In the genomic region with DNA sequence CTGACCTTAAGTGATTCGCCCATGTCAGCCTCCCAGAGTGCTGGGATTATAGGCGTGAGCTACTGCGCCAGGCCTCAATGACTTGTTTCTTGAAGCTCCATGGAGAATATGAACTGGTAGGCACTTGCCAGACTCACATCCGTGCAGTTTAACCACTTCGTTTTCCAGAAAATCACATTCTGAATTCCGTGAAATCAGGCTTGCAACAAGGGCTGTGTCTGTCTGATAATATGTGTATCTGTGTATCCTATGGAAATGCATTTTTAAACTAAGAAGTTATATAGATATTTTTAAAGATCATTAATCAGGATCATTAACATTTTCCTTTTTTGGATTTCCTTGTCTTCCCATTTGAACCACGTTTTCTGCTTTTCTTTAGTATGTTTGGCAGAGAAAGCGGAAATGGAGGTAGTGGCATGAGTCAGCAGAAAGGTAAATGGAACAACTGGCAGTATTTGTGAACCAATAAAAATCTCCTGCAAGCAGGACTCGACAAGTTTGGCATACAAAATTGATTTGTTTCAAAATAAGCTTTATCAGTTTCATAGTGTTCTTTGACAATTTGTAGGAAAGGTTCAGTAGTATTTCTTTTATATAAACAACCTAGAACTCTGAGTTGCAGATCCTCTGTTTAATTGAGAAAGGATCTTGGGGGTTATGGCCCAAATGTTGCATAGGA, we compare ENCODE assay signal across 1 cellular context.
A peak's percentile ranks its signal among the peaks of the same experiment; 100 is the strongest.
TF ChIP-seq lines count a peak whose summit lies in the region.

No MANE protein-coding gene starts in this region.

TF ChIP-seq in HepG2, 621 proteins besides CTCF, POLR2A, EP300 and RAD21 (continued from another document):
- TF ChIP-seq, protein P1, sequence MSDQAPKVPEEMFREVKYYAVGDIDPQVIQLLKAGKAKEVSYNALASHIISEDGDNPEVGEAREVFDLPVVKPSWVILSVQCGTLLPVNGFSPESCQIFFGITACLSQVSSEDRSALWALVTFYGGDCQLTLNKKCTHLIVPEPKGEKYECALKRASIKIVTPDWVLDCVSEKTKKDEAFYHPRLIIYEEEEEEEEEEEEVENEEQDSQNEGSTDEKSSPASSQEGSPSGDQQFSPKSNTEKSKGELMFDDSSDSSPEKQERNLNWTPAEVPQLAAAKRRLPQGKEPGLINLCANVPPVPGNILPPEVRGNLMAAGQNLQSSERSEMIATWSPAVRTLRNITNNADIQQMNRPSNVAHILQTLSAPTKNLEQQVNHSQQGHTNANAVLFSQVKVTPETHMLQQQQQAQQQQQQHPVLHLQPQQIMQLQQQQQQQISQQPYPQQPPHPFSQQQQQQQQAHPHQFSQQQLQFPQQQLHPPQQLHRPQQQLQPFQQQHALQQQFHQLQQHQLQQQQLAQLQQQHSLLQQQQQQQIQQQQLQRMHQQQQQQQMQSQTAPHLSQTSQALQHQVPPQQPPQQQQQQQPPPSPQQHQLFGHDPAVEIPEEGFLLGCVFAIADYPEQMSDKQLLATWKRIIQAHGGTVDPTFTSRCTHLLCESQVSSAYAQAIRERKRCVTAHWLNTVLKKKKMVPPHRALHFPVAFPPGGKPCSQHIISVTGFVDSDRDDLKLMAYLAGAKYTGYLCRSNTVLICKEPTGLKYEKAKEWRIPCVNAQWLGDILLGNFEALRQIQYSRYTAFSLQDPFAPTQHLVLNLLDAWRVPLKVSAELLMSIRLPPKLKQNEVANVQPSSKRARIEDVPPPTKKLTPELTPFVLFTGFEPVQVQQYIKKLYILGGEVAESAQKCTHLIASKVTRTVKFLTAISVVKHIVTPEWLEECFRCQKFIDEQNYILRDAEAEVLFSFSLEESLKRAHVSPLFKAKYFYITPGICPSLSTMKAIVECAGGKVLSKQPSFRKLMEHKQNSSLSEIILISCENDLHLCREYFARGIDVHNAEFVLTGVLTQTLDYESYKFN (CRISPR knock-in tag; conservative IDR thresholded peaks at IDR 0.05), result no peak
- TF ChIP-seq, protein P2, sequence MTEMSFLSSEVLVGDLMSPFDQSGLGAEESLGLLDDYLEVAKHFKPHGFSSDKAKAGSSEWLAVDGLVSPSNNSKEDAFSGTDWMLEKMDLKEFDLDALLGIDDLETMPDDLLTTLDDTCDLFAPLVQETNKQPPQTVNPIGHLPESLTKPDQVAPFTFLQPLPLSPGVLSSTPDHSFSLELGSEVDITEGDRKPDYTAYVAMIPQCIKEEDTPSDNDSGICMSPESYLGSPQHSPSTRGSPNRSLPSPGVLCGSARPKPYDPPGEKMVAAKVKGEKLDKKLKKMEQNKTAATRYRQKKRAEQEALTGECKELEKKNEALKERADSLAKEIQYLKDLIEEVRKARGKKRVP (CRISPR knock-in tag; IDR thresholded peaks at IDR 0.05), result no peak
- TF ChIP-seq, protein P3, sequence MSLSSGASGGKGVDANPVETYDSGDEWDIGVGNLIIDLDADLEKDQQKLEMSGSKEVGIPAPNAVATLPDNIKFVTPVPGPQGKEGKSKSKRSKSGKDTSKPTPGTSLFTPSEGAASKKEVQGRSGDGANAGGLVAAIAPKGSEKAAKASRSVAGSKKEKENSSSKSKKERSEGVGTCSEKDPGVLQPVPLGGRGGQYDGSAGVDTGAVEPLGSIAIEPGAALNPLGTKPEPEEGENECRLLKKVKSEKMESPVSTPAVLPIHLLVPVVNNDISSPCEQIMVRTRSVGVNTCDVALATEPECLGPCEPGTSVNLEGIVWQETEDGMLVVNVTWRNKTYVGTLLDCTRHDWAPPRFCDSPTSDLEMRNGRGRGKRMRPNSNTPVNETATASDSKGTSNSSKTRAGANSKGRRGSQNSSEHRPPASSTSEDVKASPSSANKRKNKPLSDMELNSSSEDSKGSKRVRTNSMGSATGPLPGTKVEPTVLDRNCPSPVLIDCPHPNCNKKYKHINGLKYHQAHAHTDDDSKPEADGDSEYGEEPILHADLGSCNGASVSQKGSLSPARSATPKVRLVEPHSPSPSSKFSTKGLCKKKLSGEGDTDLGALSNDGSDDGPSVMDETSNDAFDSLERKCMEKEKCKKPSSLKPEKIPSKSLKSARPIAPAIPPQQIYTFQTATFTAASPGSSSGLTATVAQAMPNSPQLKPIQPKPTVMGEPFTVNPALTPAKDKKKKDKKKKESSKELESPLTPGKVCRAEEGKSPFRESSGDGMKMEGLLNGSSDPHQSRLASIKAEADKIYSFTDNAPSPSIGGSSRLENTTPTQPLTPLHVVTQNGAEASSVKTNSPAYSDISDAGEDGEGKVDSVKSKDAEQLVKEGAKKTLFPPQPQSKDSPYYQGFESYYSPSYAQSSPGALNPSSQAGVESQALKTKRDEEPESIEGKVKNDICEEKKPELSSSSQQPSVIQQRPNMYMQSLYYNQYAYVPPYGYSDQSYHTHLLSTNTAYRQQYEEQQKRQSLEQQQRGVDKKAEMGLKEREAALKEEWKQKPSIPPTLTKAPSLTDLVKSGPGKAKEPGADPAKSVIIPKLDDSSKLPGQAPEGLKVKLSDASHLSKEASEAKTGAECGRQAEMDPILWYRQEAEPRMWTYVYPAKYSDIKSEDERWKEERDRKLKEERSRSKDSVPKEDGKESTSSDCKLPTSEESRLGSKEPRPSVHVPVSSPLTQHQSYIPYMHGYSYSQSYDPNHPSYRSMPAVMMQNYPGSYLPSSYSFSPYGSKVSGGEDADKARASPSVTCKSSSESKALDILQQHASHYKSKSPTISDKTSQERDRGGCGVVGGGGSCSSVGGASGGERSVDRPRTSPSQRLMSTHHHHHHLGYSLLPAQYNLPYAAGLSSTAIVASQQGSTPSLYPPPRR (CRISPR knock-in tag; IDR thresholded peaks at IDR 0.05; ENCODE audit: borderline replicate concordance), result no peak
- peak; percentile 74 for TF ChIP-seq MAFF (IDR thresholded peaks at IDR 0.05; ENCODE audit: low read depth, low read length)
- TF ChIP-seq KLF9 (CRISPR knock-in tag; IDR thresholded peaks at IDR 0.05; ENCODE audit: low read depth), result no peak
- peak; percentile 93 for TF ChIP-seq NFE2L2 (IDR thresholded peaks at IDR 0.05; ENCODE audit: low read length)
- TF ChIP-seq MAFK (conservative IDR thresholded peaks at IDR 0.05 in 1 of 2, IDR thresholded peaks at IDR 0.05 in 1 of 2; ENCODE audit: low read length in 2 of 2), result peak; percentile 85 to 87
- TF ChIP-seq, protein P4, sequence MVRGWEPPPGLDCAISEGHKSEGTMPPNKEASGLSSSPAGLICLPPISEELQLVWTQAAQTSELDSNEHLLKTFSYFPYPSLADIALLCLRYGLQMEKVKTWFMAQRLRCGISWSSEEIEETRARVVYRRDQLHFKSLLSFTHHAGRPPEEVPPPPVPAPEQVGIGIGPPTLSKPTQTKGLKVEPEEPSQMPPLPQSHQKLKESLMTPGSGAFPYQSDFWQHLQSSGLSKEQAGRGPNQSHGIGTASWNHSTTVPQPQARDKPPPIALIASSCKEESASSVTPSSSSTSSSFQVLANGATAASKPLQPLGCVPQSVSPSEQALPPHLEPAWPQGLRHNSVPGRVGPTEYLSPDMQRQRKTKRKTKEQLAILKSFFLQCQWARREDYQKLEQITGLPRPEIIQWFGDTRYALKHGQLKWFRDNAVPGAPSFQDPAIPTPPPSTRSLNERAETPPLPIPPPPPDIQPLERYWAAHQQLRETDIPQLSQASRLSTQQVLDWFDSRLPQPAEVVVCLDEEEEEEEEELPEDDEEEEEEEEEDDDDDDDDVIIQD (CRISPR knock-in tag; IDR thresholded peaks at IDR 0.05; ENCODE audit: low read depth), result 0 out of 2 replicates have a peak, but pooled peaks have one; percentile 43
- TF ChIP-seq ZC3H4 (CRISPR knock-in tag; IDR thresholded peaks at IDR 0.05; ENCODE audit: borderline replicate concordance), result no peak
- TF ChIP-seq ZNF773 (CRISPR knock-in tag; IDR thresholded peaks at IDR 0.05; ENCODE audit: borderline replicate concordance), result no peak
- TF ChIP-seq TGIF2 (CRISPR knock-in tag; IDR thresholded peaks at IDR 0.05), result no peak
- no peak for TF ChIP-seq ZNF878 (CRISPR knock-in tag; IDR thresholded peaks at IDR 0.05)
- no peak for TF ChIP-seq TAF1 (CRISPR knock-in tag; IDR thresholded peaks at IDR 0.05)
- TF ChIP-seq SAP130 (CRISPR knock-in tag; IDR thresholded peaks at IDR 0.05; ENCODE audit: low read depth), result peak; percentile 31; the same call in 1 of the 2 replicates
- TF ChIP-seq EED (CRISPR knock-in tag; IDR thresholded peaks at IDR 0.05), result no peak
- TF ChIP-seq MAFG (CRISPR knock-in tag; IDR thresholded peaks at IDR 0.05), result peak; percentile 63; the same call in 1 of the 2 replicates
